ENCODE assay signal across 8 cellular contexts in the genomic region with DNA sequence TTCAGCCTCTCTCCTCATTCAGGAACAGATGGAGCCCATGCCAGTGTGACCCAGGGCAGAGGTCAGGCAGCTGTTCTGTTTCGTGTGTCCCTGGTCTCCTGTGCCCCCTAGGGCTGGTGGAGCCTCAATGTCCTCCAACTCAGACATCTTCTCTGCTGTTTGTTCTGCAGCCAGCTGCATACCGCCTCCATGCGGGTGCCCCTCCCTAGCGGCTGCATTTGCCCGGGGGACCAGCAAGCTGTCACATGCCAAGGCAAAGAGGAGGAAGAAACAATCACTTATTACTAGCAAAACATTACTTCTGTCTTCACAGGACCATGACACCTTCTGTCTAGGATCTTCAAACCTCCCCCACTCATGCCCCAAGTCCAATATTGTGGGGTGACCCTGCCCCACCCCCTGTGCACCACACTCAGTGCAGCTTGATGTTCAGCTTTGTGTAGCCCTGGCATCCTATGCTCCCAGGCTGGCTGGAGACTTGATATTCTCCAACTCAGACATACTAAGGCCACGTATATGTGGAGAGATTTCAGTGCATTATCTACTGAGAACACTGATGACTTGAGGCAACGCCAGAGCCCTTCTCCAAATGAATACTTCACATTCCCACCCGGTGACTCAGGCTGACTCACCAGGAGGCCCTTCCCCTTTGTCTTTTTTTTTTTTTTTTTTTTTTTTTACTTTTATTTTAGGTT.
DNase-seq lines count a peak whose midpoint lies in the region; ATAC-seq, FAIRE-seq and TF ChIP-seq lines count a peak whose summit lies in the region.

No MANE protein-coding gene starts in this region.

- peaks cover 8% of the 10 kb centered on the region for H3K4me1 Mint-ChIP-seq in nephron
- no peaks in the 10 kb centered on the region for H3K4me1 Mint-ChIP-seq in activated T-cell treated with anti-CD3 and anti-CD28 coated beads, Interleukin-2, amount 50 U/mL, for 24 hours (ENCODE audit: low read depth)

- TF ChIP-seq CTCF in NB4 (IDR thresholded peaks at IDR 0.05; ENCODE audit: low read depth, low read length), result no peak
- peak; percentile 20 to 28 for TF ChIP-seq CTCF in endothelial cell of umbilical vein (IDR thresholded peaks at IDR 0.05; ENCODE audit: extremely low read depth in 1 of 2, insufficient read depth in 1 of 2, low read depth in 1 of 2, low read length in 2 of 2)
- no peak for TF ChIP-seq CTCF in nephron (IDR thresholded peaks at IDR 0.05; ENCODE audit: unreplicated experiment in 3 of 3)

- BruUV-seq in endothelial cell of umbilical vein (replicated peaks; lab: Mats Ljungman, UMichigan), result TSS peak; percentile 87

- no peaks in the 10 kb centered on the region for H3K79me2 ChIP-seq in endothelial cell of umbilical vein (ENCODE audit: control insufficient read depth, insufficient read depth, low read length)

- H3K4me3 ChIP-seq in NB4 (ENCODE audit: low read depth, low read length), result no peak overlapping the region
- no peak overlapping the region for H3K4me3 ChIP-seq in endothelial cell of umbilical vein (replicated peaks in 1 of 3; ENCODE audit: insufficient read depth in 1 of 3, low read depth in 1 of 3, low read length in 3 of 3)

- dilution Hi-C loops in endothelial cell of umbilical vein (cut with MboI; ENCODE audit: extremely low pct_ligation_motif_present, low sequenced_read_pairs), result no loop called here

- H3K27me3 ChIP-seq in endothelial cell of umbilical vein (ENCODE audit: control insufficient read depth in 2 of 2, insufficient read depth in 2 of 2, low read length in 2 of 2), result no peaks in the 10 kb centered on the region

- POLR2A ChIA-PET in endothelial cell of umbilical vein (lab: Charles Lee), result interaction anchor here (0.5 kb wide), 1 partner anchor 174 kb away, joined by 7 read pairs; no protein-coding TSS in a partner anchor

- H3K4me1 ChIP-seq in endothelial cell of umbilical vein (ENCODE audit: control insufficient read depth, extremely low read depth, insufficient read depth, low read length), result peaks cover 22% of the 10 kb centered on the region

- H3K27ac ChIP-seq in endothelial cell of umbilical vein (ENCODE audit: insufficient read depth, low read depth, low read length), result peak overlapping the region; percentile 97

- no peaks in the 10 kb centered on the region for H4K20me1 ChIP-seq in endothelial cell of umbilical vein (replicated peaks; ENCODE audit: control insufficient read depth, extremely low read depth, insufficient read depth, low read length)

- no peak for TF ChIP-seq POLR2A in NB4 (IDR thresholded peaks at IDR 0.05; ENCODE audit: extremely low read depth, insufficient read length)
- peak; percentile 20 for TF ChIP-seq POLR2A in endothelial cell of umbilical vein (IDR thresholded peaks at IDR 0.05; ENCODE audit: low read depth, low read length)

- intact Hi-C loops in endothelial cell of umbilical vein (cut with micrococcal nuclease), result loop anchor here (1.0 to 2.0 kb wide), 4 partner anchors 28 to 188 kb away; a partner anchor contains a TSS

- peak overlapping the region; percentile 67 for H3K9ac ChIP-seq in endothelial cell of umbilical vein (replicated peaks; ENCODE audit: extremely low read depth, insufficient read depth, low read length)

- no peaks in the 10 kb centered on the region for H3K36me3 ChIP-seq in endothelial cell of umbilical vein (ENCODE audit: control insufficient read depth in 2 of 2, extremely low read depth in 1 of 2, insufficient read depth in 2 of 2, low read length in 2 of 2)

- peak overlapping the region; percentile 43 to 77 (median 50) for H3K27ac Mint-ChIP-seq in nephron
- no peak overlapping the region for H3K27ac Mint-ChIP-seq in activated T-cell treated with anti-CD3 and anti-CD28 coated beads, Interleukin-2, amount 50 U/mL, for 24 hours

- peak; percentile 92 for FAIRE-seq in endothelial cell of umbilical vein (lab: Jason Lieb, UNC)

- ATAC-seq in HG03460 (IDR thresholded peaks at IDR 0.05; ENCODE audit: unreplicated experiment), result no peak
- ATAC-seq in GM19035 (IDR thresholded peaks at IDR 0.05; ENCODE audit: unreplicated experiment), result no peak
- no peak for ATAC-seq in GM18861 (IDR thresholded peaks at IDR 0.05; ENCODE audit: unreplicated experiment)

- CTCF ChIA-PET in endothelial cell of umbilical vein (lab: Charles Lee), result interaction anchor here (0.8 to 1.7 kb wide), 6 partner anchors 19 to 160 kb away, joined by 3 to 14 read pairs (median 5); no protein-coding TSS in a partner anchor

- peak; percentile 85 for DNase-seq in DMS53 treated with DMSO at 0.1 percent for 48 hours (lab: John Stamatoyannopoulos, UW; ENCODE audit: unreplicated experiment)
- peak; percentile 52 for DNase-seq in NB4 (ENCODE audit: low read depth)
- DNase-seq in endothelial cell of umbilical vein (ENCODE audit: low read depth, low spot score), result peak; percentile 93
- no peak for DNase-seq in activated T-cell treated with anti-CD3 and anti-CD28 coated beads, Interleukin-2, amount 50 U/mL, for 24 hours

- H3K4me2 ChIP-seq in endothelial cell of umbilical vein (ENCODE audit: insufficient read depth, low read length), result peak overlapping the region; percentile 54

- no peaks in the 10 kb centered on the region for H3K36me3 Mint-ChIP-seq in nephron (ENCODE audit: low read depth)
- H3K36me3 Mint-ChIP-seq in activated T-cell treated with anti-CD3 and anti-CD28 coated beads, Interleukin-2, amount 50 U/mL, for 24 hours (ENCODE audit: low read depth), result no peaks in the 10 kb centered on the region

- H3K4me3 Mint-ChIP-seq in nephron, result no peak overlapping the region
- H3K4me3 Mint-ChIP-seq in activated T-cell treated with anti-CD3 and anti-CD28 coated beads, Interleukin-2, amount 50 U/mL, for 24 hours, result no peak overlapping the region

- peak overlapping the region; percentile 60 for H2AFZ ChIP-seq in endothelial cell of umbilical vein (ENCODE audit: low read depth, low read length)

- no peaks in the 10 kb centered on the region for H3K9me3 ChIP-seq in endothelial cell of umbilical vein (replicated peaks; ENCODE audit: control insufficient read depth, insufficient read depth, low read length)

- H3K27me3 Mint-ChIP-seq in nephron (ENCODE audit: low read depth), result no peaks in the 10 kb centered on the region
- peaks cover 9% of the 10 kb centered on the region for H3K27me3 Mint-ChIP-seq in activated T-cell treated with anti-CD3 and anti-CD28 coated beads, Interleukin-2, amount 50 U/mL, for 24 hours

- peaks cover 4% of the 10 kb centered on the region for H3K9me3 Mint-ChIP-seq in nephron
- no peaks in the 10 kb centered on the region for H3K9me3 Mint-ChIP-seq in activated T-cell treated with anti-CD3 and anti-CD28 coated beads, Interleukin-2, amount 50 U/mL, for 24 hours

- no peaks in the 10 kb centered on the region for H3K9me1 ChIP-seq in endothelial cell of umbilical vein (replicated peaks; ENCODE audit: control insufficient read depth, extremely low read depth, insufficient read depth, low read length)

TF ChIP-seq in endothelial cell of umbilical vein, 7 proteins besides CTCF, POLR2A, EP300 and RAD21:
- TF ChIP-seq MYC (IDR thresholded peaks at IDR 0.05; ENCODE audit: low read depth, low read length) (no peak), FOS (IDR thresholded peaks at IDR 0.05; ENCODE audit: borderline replicate concordance, insufficient read depth, low read length) (peak; percentile 99), EZH2 (IDR thresholded peaks at IDR 0.05; ENCODE audit: borderline replicate concordance, low read depth, low read length, severe bottlenecking) (no peak), POLR2AphosphoS5 (IDR thresholded peaks at IDR 0.05; ENCODE audit: insufficient read depth, low read depth, low read length) (peak; percentile 87), JUN (IDR thresholded peaks at IDR 0.05; ENCODE audit: borderline replicate concordance, insufficient read depth, insufficient read length, low read depth) (peak; percentile 98), GATA2 (IDR thresholded peaks at IDR 0.05; ENCODE audit: insufficient read depth, insufficient read length, low read depth, low read length) (peak; percentile 51)
- TF ChIP-seq, protein P1, sequence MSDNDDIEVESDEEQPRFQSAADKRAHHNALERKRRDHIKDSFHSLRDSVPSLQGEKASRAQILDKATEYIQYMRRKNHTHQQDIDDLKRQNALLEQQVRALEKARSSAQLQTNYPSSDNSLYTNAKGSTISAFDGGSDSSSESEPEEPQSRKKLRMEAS (IDR thresholded peaks at IDR 0.05; ENCODE audit: insufficient read depth, insufficient read length), result no peak

Comparison
In these comparisons a context has a peak if more than half of its experiments do, and no peak if none do; other contexts are left out.
1. CTCF ChIP-seq: peak in endothelial cell of umbilical vein (2 of 2); none in NB4 (single experiment) and nephron (0 of 3).